ENCODE assay signal across 1 cellular context in genomic region chr17:46190763-46191162, GRCh38.
A peak's percentile ranks its signal among the peaks of the same experiment; 100 is the strongest.
TF ChIP-seq lines count a peak whose summit lies in the region.

No MANE protein-coding gene starts in this region.

TF ChIP-seq in HEK293, 187 proteins besides CTCF, POLR2A, EP300 and RAD21 (continued from another document and continues in another):
- TF ChIP-seq PRDM2 (tag by site-specific recombination; IDR thresholded peaks at IDR 0.05; ENCODE audit: borderline replicate concordance) (no peak), ZNF792 (tag by site-specific recombination; IDR thresholded peaks at IDR 0.05) (no peak), SCRT2 (tag by site-specific recombination; IDR thresholded peaks at IDR 0.05) (no peak), ZEB2 (tag by site-specific recombination; IDR thresholded peaks at IDR 0.05) (0 out of 2 replicates have a peak, but pooled peaks have one; percentile 25), PRDM1 (tag by site-specific recombination; IDR thresholded peaks at IDR 0.05) (no peak), ZNF513 (tag by site-specific recombination; IDR thresholded peaks at IDR 0.05) (no peak), KLF8 (tag by site-specific recombination; IDR thresholded peaks at IDR 0.05) (no peak), ZNF341 (tag by site-specific recombination; IDR thresholded peaks at IDR 0.05; ENCODE audit: low read depth) (no peak), PBX3 (CRISPR knock-in tag; IDR thresholded peaks at IDR 0.05) (no peak), ZNF433 (tag by site-specific recombination; IDR thresholded peaks at IDR 0.05; ENCODE audit: low read depth) (no peak), SALL2 (tag by site-specific recombination; IDR thresholded peaks at IDR 0.05; ENCODE audit: borderline replicate concordance) (no peak), ZNF274 (IDR thresholded peaks at IDR 0.05; ENCODE audit: low read length) (no peak), ZNF274 (tag by site-specific recombination; IDR thresholded peaks at IDR 0.05; ENCODE audit: borderline replicate concordance) (no peak), ZNF140 (tag by site-specific recombination; IDR thresholded peaks at IDR 0.05) (no peak), AEBP2 (tag by site-specific recombination; IDR thresholded peaks at IDR 0.05; ENCODE audit: borderline replicate concordance) (no peak), ZNF23 (tag by site-specific recombination; IDR thresholded peaks at IDR 0.05; ENCODE audit: borderline replicate concordance) (no peak), ZNF221 (tag by site-specific recombination; IDR thresholded peaks at IDR 0.05; ENCODE audit: borderline replicate concordance) (no peak), ZBTB48 (tag by site-specific recombination; IDR thresholded peaks at IDR 0.05) (no peak), EGR2 (tag by site-specific recombination; IDR thresholded peaks at IDR 0.05; ENCODE audit: low read depth) (no peak), OVOL3 (tag by site-specific recombination; IDR thresholded peaks at IDR 0.05) (no peak), ZFP37 (tag by site-specific recombination; IDR thresholded peaks at IDR 0.05) (0 out of 2 replicates have a peak, but pooled peaks have one; percentile 36), ZNF280C (tag by site-specific recombination; IDR thresholded peaks at IDR 0.05) (no peak), ZNF132 (tag by site-specific recombination; IDR thresholded peaks at IDR 0.05; ENCODE audit: borderline replicate concordance) (no peak), ZNF16 (tag by site-specific recombination; IDR thresholded peaks at IDR 0.05; ENCODE audit: low read depth) (no peak), ZSCAN18 (tag by site-specific recombination; IDR thresholded peaks at IDR 0.05) (no peak), SP7 (tag by site-specific recombination; IDR thresholded peaks at IDR 0.05) (0 out of 2 replicates have a peak, but pooled peaks have one; percentile 14), ZNF394 (tag by site-specific recombination; IDR thresholded peaks at IDR 0.05; ENCODE audit: borderline replicate concordance) (0 out of 2 replicates have a peak, but pooled peaks have one; percentile 5), ZNF837 (tag by site-specific recombination; IDR thresholded peaks at IDR 0.05) (no peak), ZNF658 (tag by site-specific recombination; IDR thresholded peaks at IDR 0.05) (no peak), PRDM10 (tag by site-specific recombination; IDR thresholded peaks at IDR 0.05) (peak; percentile 89), ZNF701 (tag by site-specific recombination; IDR thresholded peaks at IDR 0.05) (no peak), ZBTB10 (tag by site-specific recombination; IDR thresholded peaks at IDR 0.05) (no peak), ZNF362 (tag by site-specific recombination; IDR thresholded peaks at IDR 0.05) (peak; percentile 78), ZNF223 (tag by site-specific recombination; IDR thresholded peaks at IDR 0.05) (no peak), ZNF843 (tag by site-specific recombination; IDR thresholded peaks at IDR 0.05) (no peak)
